ENCODE assay signal across 8 cellular contexts in the genomic region with DNA sequence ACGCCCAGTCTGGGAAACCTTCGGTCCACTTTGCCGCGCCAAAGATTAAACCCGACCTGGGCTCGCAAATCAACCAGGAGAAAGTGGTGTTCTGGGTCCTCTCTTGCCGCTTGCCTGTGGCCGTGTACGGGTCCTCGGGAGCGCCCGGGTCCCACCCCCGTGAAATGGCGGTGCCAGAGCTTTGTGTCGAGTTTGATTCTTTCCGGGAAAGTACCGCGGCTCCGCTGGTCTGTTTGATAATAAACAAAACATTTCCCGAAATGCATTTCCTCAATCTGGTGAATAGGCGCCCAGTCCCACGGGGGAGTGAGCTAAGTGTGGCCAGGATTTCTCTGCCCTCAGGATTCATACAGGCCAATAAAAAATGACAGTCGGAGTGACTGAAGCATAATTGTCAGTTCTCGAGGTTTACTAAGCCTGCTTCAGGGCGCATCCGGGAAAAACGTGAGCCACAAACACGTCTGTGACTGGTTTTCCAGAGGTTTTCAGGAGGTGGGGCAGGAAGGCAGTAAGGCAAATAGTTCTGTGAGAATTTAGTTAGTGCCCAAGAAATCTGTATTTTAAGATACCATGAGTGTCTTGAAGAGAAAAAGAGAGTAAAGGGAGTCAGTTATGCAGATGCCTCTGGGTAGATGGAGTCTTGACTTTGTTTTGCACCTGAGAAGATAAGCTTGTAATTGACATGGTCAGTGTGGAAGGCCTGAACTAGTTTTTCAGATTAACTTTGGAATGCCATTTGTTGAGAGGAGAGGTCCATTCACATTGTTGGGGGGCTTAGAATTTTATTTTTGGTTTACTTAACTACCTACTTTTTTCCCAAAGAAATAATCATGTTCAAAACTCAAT. TPM values are rescaled to one million over a fixed set of nuclear protein-coding genes. Genes with fewer than 3 reads are reported as not detected.
A peak's percentile ranks its signal among the peaks of the same experiment; 100 is the strongest.
DNase-seq lines count a peak whose midpoint lies in the region; ATAC-seq, FAIRE-seq and TF ChIP-seq lines count a peak whose summit lies in the region.

No MANE protein-coding gene starts in this region.

- WGBS in pancreas, 2 donors: 0 to 2% methylated on average over 28 of the region's 28 CpGs
- WGBS in thyroid gland, 2 donors: 0% methylated on average over 20 to 23 of the region's 28 CpGs

- no peak for TF ChIP-seq CTCF in GM20000 (IDR thresholded peaks at IDR 0.05; ENCODE audit: extremely low read depth, missing control alignments)
- TF ChIP-seq CTCF in HL-60 (IDR thresholded peaks at IDR 0.05; ENCODE audit: insufficient read depth, low read length): no peak
- TF ChIP-seq CTCF in pancreas (IDR thresholded peaks at IDR 0.05): no peak
- no peak for TF ChIP-seq CTCF in thyroid gland (IDR thresholded peaks at IDR 0.05)

- H3K27me3 ChIP-seq in HL-60 (ENCODE audit: insufficient read depth, poor library complexity, severe bottlenecking): no peaks in the 10 kb centered on the region
- H3K27me3 ChIP-seq in pancreas: no peaks in the 10 kb centered on the region
- no peaks in the 10 kb centered on the region for H3K27me3 ChIP-seq in thyroid gland

- H3K4me3 ChIP-seq in HL-60 (replicated peaks; ENCODE audit: insufficient read depth, low read length) (peak overlapping the region; percentile 95), pancreas (peak overlapping the region; percentile 47 to 96 (median 90)), thyroid gland (replicated peaks in 1 of 3) (peak overlapping the region; percentile 93 to 98 (median 93))

- H3K9me3 ChIP-seq in pancreas (no peaks in the 10 kb centered on the region), thyroid gland (no peaks in the 10 kb centered on the region)

- no peak for TF ChIP-seq POLR2A in thyroid gland (IDR thresholded peaks at IDR 0.05)

- intact Hi-C loops in pancreas (cut with DNase I): no loop called here
- intact Hi-C loops in thyroid gland (cut with DNase I): no loop called here

- FAIRE-seq in RCC 7860 (lab: Jason Lieb, UNC) (peak; percentile 5), pancreas (lab: Jason Lieb, UNC) (no peak)

- peak overlapping the region; percentile 95 for H3K27ac ChIP-seq in HL-60 (replicated peaks)
- peak overlapping the region; percentile 94 to 100 (median 98) for H3K27ac ChIP-seq in pancreas
- peak overlapping the region; percentile 96 to 98 (median 98) for H3K27ac ChIP-seq in thyroid gland

- peaks cover 0 to 28% (median 15%) of the 10 kb centered on the region in 3 donors for H3K4me1 ChIP-seq in pancreas
- H3K4me1 ChIP-seq in thyroid gland: peaks cover 22 to 29% of the 10 kb centered on the region in 2 donors

- no peaks in the 10 kb centered on the region for H3K36me3 ChIP-seq in pancreas
- H3K36me3 ChIP-seq in thyroid gland: no peaks in the 10 kb centered on the region

- DNase-seq in COR-L47 (lab: John Stamatoyannopoulos, UW): peak; percentile 51
- DNase-seq in GM20000 (ENCODE audit: low spot score): peak; percentile 38
- DNase-seq in HL-60 (ENCODE audit: low read depth in 1 of 2, low spot score in 1 of 2): peak in 1 of 2 experiments; percentile 53
- peak; percentile 53 for DNase-seq in RCC 7860 (ENCODE audit: low spot score)
- DNase-seq in activated naive CD4-positive, alpha-beta T cell (lab: John Stamatoyannopoulos, UW): peak in 3 of 4 experiments; percentile 45 to 59 (median 56)
- DNase-seq in glomerular visceral epithelial cell (ENCODE audit: extremely low spot score): peak; percentile 60
- peak; percentile 73 to 85 (median 78) for DNase-seq in pancreas
- peak; percentile 68 to 72 for DNase-seq in thyroid gland

- peak; percentile 63 to 82 (median 70) for ATAC-seq in pancreas

RNA-seq across cellular contexts. Expression of a gene that starts 0.7 kb away (rescaled TPM):
- total RNA-seq in pancreas (10 to 100 TPM; 21.4 to 48.5 (median 27.6) TPM), thyroid gland (10 to 100 TPM; 37.0 to 51.2 (median 42.4) TPM)
- polyA plus RNA-seq in pancreas: 1 to 10 TPM; 7.5 to 9.6 TPM

RNA-seq across cellular contexts. Expression of a gene that starts 59.3 kb away (rescaled TPM):
- total RNA-seq in pancreas (10 to 100 TPM; 11.9 to 25.1 (median 14.8) TPM), thyroid gland (10 to 100 TPM; 20.5 to 53.1 (median 21.4) TPM)
- 10 to 100 TPM; 12.2 to 14.8 TPM for polyA plus RNA-seq in pancreas
